3 cellular contexts compared by ENCODE assay signal in the genomic region with DNA sequence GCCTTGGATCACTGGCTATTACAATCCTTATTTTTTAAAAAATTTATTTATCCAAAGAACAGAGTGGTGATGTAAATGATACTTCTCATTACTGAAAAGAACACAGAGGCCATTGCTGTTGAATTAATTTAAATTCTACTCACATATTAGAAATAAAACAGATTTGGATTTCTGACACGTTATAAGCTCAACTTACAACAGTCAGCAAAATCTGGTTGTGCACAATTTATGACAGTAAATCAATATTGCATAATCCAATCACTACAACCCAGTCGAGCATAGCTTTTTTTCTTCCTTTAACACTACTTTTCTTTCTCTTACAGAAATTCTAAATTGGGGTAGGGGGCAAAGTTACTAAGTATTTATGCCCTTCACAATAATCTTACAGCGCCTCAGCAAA.
TF ChIP-seq lines count a peak whose summit lies in the region.

No MANE protein-coding gene starts in this region.

TF ChIP-seq in HepG2, 621 proteins besides CTCF, POLR2A, EP300 and RAD21:
- no peak for TF ChIP-seq EHMT2 (IDR thresholded peaks at IDR 0.05; ENCODE audit: borderline replicate concordance, low read depth, low read length)
- TF ChIP-seq CBX1 (IDR thresholded peaks at IDR 0.05; ENCODE audit: low read depth): no peak
- TF ChIP-seq NR2F6 (IDR thresholded peaks at IDR 0.05): no peak
- TF ChIP-seq NR2F6 (CRISPR knock-in tag; IDR thresholded peaks at IDR 0.05): no peak
- no peak for TF ChIP-seq DPF2 (CRISPR knock-in tag; IDR thresholded peaks at IDR 0.05; ENCODE audit: borderline replicate concordance, low read depth)
- no peak for TF ChIP-seq ZNF292 (CRISPR knock-in tag; IDR thresholded peaks at IDR 0.05; ENCODE audit: borderline replicate concordance, low read depth)
- no peak for TF ChIP-seq JUNB (CRISPR knock-in tag; IDR thresholded peaks at IDR 0.05; ENCODE audit: borderline replicate concordance)
- peak; percentile 71 to 82 for TF ChIP-seq MAFK (conservative IDR thresholded peaks at IDR 0.05 in 1 of 2, IDR thresholded peaks at IDR 0.05 in 1 of 2; ENCODE audit: low read length in 2 of 2)
- TF ChIP-seq MAFF (IDR thresholded peaks at IDR 0.05; ENCODE audit: low read depth, low read length): peak; percentile 67

TF ChIP-seq in IMR-90, 13 proteins besides CTCF, POLR2A, EP300 and RAD21:
- 0 out of 2 replicates have a peak, but pooled peaks have one; percentile 24 for TF ChIP-seq CEBPB (IDR thresholded peaks at IDR 0.05; ENCODE audit: low read depth, low read length)
- peak; percentile 65 for TF ChIP-seq MAFK (IDR thresholded peaks at IDR 0.05; ENCODE audit: low read depth, low read length)
- no peak for TF ChIP-seq ELK1 (IDR thresholded peaks at IDR 0.05; ENCODE audit: borderline replicate concordance, low read depth, low read length)
TF ChIP-seq in IMR-90: peak in this region for 2.

TF ChIP-seq in K562, 482 proteins besides CTCF, POLR2A, EP300 and RAD21:
- TF ChIP-seq ERF (CRISPR knock-in tag; IDR thresholded peaks at IDR 0.05): no peak
- TF ChIP-seq ZNF316 (IDR thresholded peaks at IDR 0.05): peak; percentile 51
- no peak for TF ChIP-seq ZBTB43 (CRISPR knock-in tag; IDR thresholded peaks at IDR 0.05)
- 0 out of 2 replicates have a peak, but pooled peaks have one; percentile 11 for TF ChIP-seq C11orf30 (IDR thresholded peaks at IDR 0.05; ENCODE audit: low read depth)
- no peak for TF ChIP-seq ETS2 (tag; IDR thresholded peaks at IDR 0.05; ENCODE audit: borderline replicate concordance, poor library complexity, severe bottlenecking)
